13 cellular contexts compared by ENCODE assay signal in genomic region chr1:49251385-49251784, GRCh38.
DNase-seq lines count a peak whose midpoint lies in the region; ATAC-seq and TF ChIP-seq lines count a peak whose summit lies in the region.
"Had no signal": no experiment of that assay in that cellular context is flagged by ENCODE, and none has a peak within 500 bp of the region (broad histone marks: within the 10 kb centered on the region; RNA-seq: fewer than 3 reads in every experiment).

No MANE protein-coding gene starts in this region.

- no peak overlapping the region; a peak in 1 of 7 replicates for H3K27ac Mint-ChIP-seq in H9
- H3K27ac Mint-ChIP-seq in WTC11: no peak overlapping the region
- H3K27ac Mint-ChIP-seq: CD14-positive monocyte; CD4-positive, alpha-beta memory T cell had no signal

- no peaks in the 10 kb centered on the region for H3K27me3 ChIP-seq in BE2C
- H3K27me3 ChIP-seq in H9 (ENCODE audit: insufficient read depth, low read length): no peaks in the 10 kb centered on the region
- H3K27me3 ChIP-seq: BLaER1 had no signal

- H3K4me3 ChIP-seq in BE2C (ENCODE audit: low read depth, low read length): no peak overlapping the region
- H3K4me3 ChIP-seq: BLaER1, GM23248 had no signal

- H4K5ac ChIP-seq in H9 (ENCODE audit: insufficient read length, low read depth, low read length): no peak overlapping the region

- H3K36me3 ChIP-seq in BE2C: no peaks in the 10 kb centered on the region
- H3K36me3 ChIP-seq: BLaER1 had no signal

- no peaks in the 10 kb centered on the region for H3K23me2 ChIP-seq in H9 (ENCODE audit: insufficient read length, low read depth, low read length, poor library complexity, severe bottlenecking)

- H3K36me3 Mint-ChIP-seq in H9 (ENCODE audit: insufficient read depth in 1 of 3, low read depth in 3 of 3) (peaks cover 6 to 39% (median 6%) of the 10 kb centered on the region in 3 experiments; a peak in 6 of 7 replicates), WTC11 (peaks cover 41% of the 10 kb centered on the region)
- H3K36me3 Mint-ChIP-seq: CD14-positive monocyte; CD4-positive, alpha-beta memory T cell had no signal

- H3K4me3 Mint-ChIP-seq in H9 (no peak overlapping the region), WTC11 (no peak overlapping the region)
- H3K4me3 Mint-ChIP-seq: CD14-positive monocyte; CD4-positive, alpha-beta memory T cell had no signal

- ATAC-seq in WTC11 (peak; percentile 94), GM18858 (IDR thresholded peaks at IDR 0.05; ENCODE audit: unreplicated experiment) (no peak)
- ATAC-seq: HCT116 had no signal

- no peaks in the 10 kb centered on the region for H3K79me1 ChIP-seq in H9 (ENCODE audit: insufficient read depth, low read depth, low read length, poor library complexity, severe bottlenecking)

- no peak overlapping the region for H3K56ac ChIP-seq in H9 (ENCODE audit: insufficient read length, low read depth, low read length)

- no peak overlapping the region for H3K27ac ChIP-seq in H9 (ENCODE audit: insufficient read length, low read depth, low read length)
- H3K27ac ChIP-seq: BLaER1, GM23248 had no signal

- H2BK20ac ChIP-seq in H9 (ENCODE audit: low read depth, low read length, poor library complexity, severe bottlenecking): no peak overlapping the region

- POLR2A ChIA-PET in WTC11 (lab: Charles Lee): no interaction called here

- TF ChIP-seq CTCF in BE2C (IDR thresholded peaks at IDR 0.05; ENCODE audit: low read depth, low read length) (0 out of 2 replicates have a peak, but pooled peaks have one; percentile 8), H9 (conservative IDR thresholded peaks at IDR 0.05) (no peak), WTC11 (IDR thresholded peaks at IDR 0.05) (no peak)

- H3K14ac ChIP-seq in H9 (ENCODE audit: insufficient read depth, low read length): no peak overlapping the region

- H3K9ac ChIP-seq in H9 (ENCODE audit: extremely low read depth, insufficient read length, low read length): no peak overlapping the region
- H3K9ac ChIP-seq: BLaER1, GM23248 had no signal

- H2BK15ac ChIP-seq in H9 (ENCODE audit: low read depth, low read length): no peak overlapping the region

- H4K91ac ChIP-seq in H9 (ENCODE audit: insufficient read length, low read depth, low read length): no peak overlapping the region

- H3K4me2 ChIP-seq in H9 (ENCODE audit: insufficient read depth, insufficient read length, low read length): no peak overlapping the region
- H3K4me2 ChIP-seq: BLaER1 had no signal

- no peak overlapping the region for H2BK120ac ChIP-seq in H9 (ENCODE audit: low read depth, low read length, poor library complexity, severe bottlenecking)

- H3K79me2 ChIP-seq in H9 (ENCODE audit: insufficient read depth, low read length): no peaks in the 10 kb centered on the region

- H3T11ph ChIP-seq in H9 (ENCODE audit: low read length): no peak overlapping the region

- no peaks in the 10 kb centered on the region for H3K9me3 ChIP-seq in BE2C
- peaks cover 16% of the 10 kb centered on the region for H3K9me3 ChIP-seq in H9 (ENCODE audit: control insufficient read depth, low read depth, low read length)

- no peaks in the 10 kb centered on the region; the same call in none of the 2 replicates for H3K27me3 Mint-ChIP-seq in H9 (ENCODE audit: low read depth)
- no peaks in the 10 kb centered on the region for H3K27me3 Mint-ChIP-seq in WTC11 (ENCODE audit: low read depth)
- H3K27me3 Mint-ChIP-seq: CD4-positive, alpha-beta memory T cell had no signal

- DNase-seq in BE2C (no peak), H9 (peak; percentile 38), WTC11 (ENCODE audit: low spot score) (peak; percentile 16), SK-N-DZ (ENCODE audit: low spot score) (no peak), NK-92 (lab: John Stamatoyannopoulos, UW; ENCODE audit: unreplicated experiment) (no peak)
- DNase-seq: AML-193; CD4-positive, alpha-beta memory T cell; GM23248; KG1 had no signal

- H3K9me3 Mint-ChIP-seq in H9 (peaks cover 90 to 91% of the 10 kb centered on the region in 2 experiments), WTC11 (peaks cover 51% of the 10 kb centered on the region)

- H2AK5ac ChIP-seq in H9 (ENCODE audit: insufficient read length, low read length): no peak overlapping the region

- H3K23ac ChIP-seq in H9 (ENCODE audit: insufficient read length, low read depth, low read length): no peak overlapping the region

- H4K20me1 ChIP-seq in H9 (ENCODE audit: control insufficient read depth, insufficient read depth, insufficient read length): no peaks in the 10 kb centered on the region
- H4K20me1 ChIP-seq: BLaER1 had no signal

- H3K18ac ChIP-seq in H9 (ENCODE audit: insufficient read length, low read depth, low read length): no peak overlapping the region

- no peak overlapping the region for H2BK5ac ChIP-seq in H9 (ENCODE audit: insufficient read length, low read length)

- CTCF ChIA-PET in WTC11 (lab: Charles Lee): no interaction called here

- no CpG with 5 or more reads among the region's 1 CpG for WGBS in H9 (ENCODE audit: extremely low coverage, insufficient read length, low lambda C conversion rate)

- H3K4me1 Mint-ChIP-seq in H9 (no peaks in the 10 kb centered on the region), WTC11 (no peaks in the 10 kb centered on the region)
- H3K4me1 Mint-ChIP-seq: CD14-positive monocyte; CD4-positive, alpha-beta memory T cell had no signal

- H3K4me1 ChIP-seq in BE2C (no peaks in the 10 kb centered on the region), H9 (ENCODE audit: insufficient read depth, low read length) (no peaks in the 10 kb centered on the region)
- H3K4me1 ChIP-seq: BLaER1 had no signal

- no peak overlapping the region for H2AFZ ChIP-seq in H9 (ENCODE audit: low read length)
- H2AFZ ChIP-seq: GM23248 had no signal

- H2BK12ac ChIP-seq in H9 (ENCODE audit: insufficient read length, low read depth, low read length): no peak overlapping the region

- H3K4ac ChIP-seq in H9 (ENCODE audit: low read depth, low read length): no peak overlapping the region

- no peak overlapping the region for H4K8ac ChIP-seq in H9 (replicated peaks; ENCODE audit: insufficient read length, low read depth, low read length)

TF ChIP-seq in WTC11, 78 proteins besides CTCF, POLR2A, EP300 and RAD21 (continues in another document):
- TF ChIP-seq ZNF423 (CRISPR knock-in tag; IDR thresholded peaks at IDR 0.05): no peak
- TF ChIP-seq ATF2 (CRISPR knock-in tag; IDR thresholded peaks at IDR 0.05; ENCODE audit: borderline replicate concordance, low read depth): no peak
- TF ChIP-seq TEAD1 (CRISPR knock-in tag; IDR thresholded peaks at IDR 0.05): no peak
- TF ChIP-seq ZNF219 (CRISPR knock-in tag; IDR thresholded peaks at IDR 0.05; ENCODE audit: borderline replicate concordance): no peak
- TF ChIP-seq, protein P1, sequence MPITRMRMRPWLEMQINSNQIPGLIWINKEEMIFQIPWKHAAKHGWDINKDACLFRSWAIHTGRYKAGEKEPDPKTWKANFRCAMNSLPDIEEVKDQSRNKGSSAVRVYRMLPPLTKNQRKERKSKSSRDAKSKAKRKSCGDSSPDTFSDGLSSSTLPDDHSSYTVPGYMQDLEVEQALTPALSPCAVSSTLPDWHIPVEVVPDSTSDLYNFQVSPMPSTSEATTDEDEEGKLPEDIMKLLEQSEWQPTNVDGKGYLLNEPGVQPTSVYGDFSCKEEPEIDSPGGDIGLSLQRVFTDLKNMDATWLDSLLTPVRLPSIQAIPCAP (CRISPR knock-in tag; IDR thresholded peaks at IDR 0.05): no peak
- TF ChIP-seq ZNF263 (CRISPR knock-in tag; IDR thresholded peaks at IDR 0.05; ENCODE audit: low read depth): no peak
- no peak for TF ChIP-seq HMGA2 (CRISPR knock-in tag; IDR thresholded peaks at IDR 0.05)
- no peak for TF ChIP-seq HMGXB4 (CRISPR knock-in tag; IDR thresholded peaks at IDR 0.05)
- no peak for TF ChIP-seq NFYB (CRISPR knock-in tag; conservative IDR thresholded peaks at IDR 0.05; ENCODE audit: low read depth)
- no peak for TF ChIP-seq SP1 (CRISPR knock-in tag; conservative IDR thresholded peaks at IDR 0.05)
- no peak for TF ChIP-seq NR1H2 (CRISPR knock-in tag; IDR thresholded peaks at IDR 0.05)
- TF ChIP-seq GABPB1 (CRISPR knock-in tag; IDR thresholded peaks at IDR 0.05): no peak

Comparison
In these comparisons a context has a peak if more than half of its experiments do, and no peak if none do; other contexts are left out.
1. DNase-seq: peak in H9 (single experiment) and WTC11 (single experiment); none in BE2C (single experiment), SK-N-DZ (single experiment) and NK-92 (single experiment).